ENCODE assay signal across 2 cellular contexts in genomic region chr11:65431452-65432132, GRCh38.
TF ChIP-seq lines count a peak whose summit lies in the region.

No MANE protein-coding gene starts in this region.

TF ChIP-seq in SK-N-SH treated with all-trans-retinoic acid at 6 μM for 48 hours, 23 proteins besides CTCF, POLR2A, EP300 and RAD21 (continued from another document):
- TF ChIP-seq ZFP3 (CRISPR knock-in tag; IDR thresholded peaks at IDR 0.05) (peak; percentile 85), ZNF565 (CRISPR knock-in tag; conservative IDR thresholded peaks at IDR 0.05; ENCODE audit: low read depth) (no peak), GLIS3 (CRISPR knock-in tag; IDR thresholded peaks at IDR 0.05) (no peak; the same call in 1 of the 2 replicates), TSHZ2 (CRISPR knock-in tag; IDR thresholded peaks at IDR 0.05) (no peak), CSRNP3 (CRISPR knock-in tag; IDR thresholded peaks at IDR 0.05) (no peak), CREB5 (CRISPR knock-in tag; IDR thresholded peaks at IDR 0.05; ENCODE audit: low read depth) (peak; percentile 13; the same call in 1 of the 2 replicates), PATZ1 (CRISPR knock-in tag; IDR thresholded peaks at IDR 0.05; ENCODE audit: borderline replicate concordance) (no peak; the same call in 1 of the 2 replicates), ZC3H10 (CRISPR knock-in tag; IDR thresholded peaks at IDR 0.05) (peak; percentile 76), POU6F1 (CRISPR knock-in tag; IDR thresholded peaks at IDR 0.05; ENCODE audit: borderline replicate concordance, low read depth) (no peak), SNAI2 (CRISPR knock-in tag; IDR thresholded peaks at IDR 0.05) (no peak), ARNTL (CRISPR knock-in tag; IDR thresholded peaks at IDR 0.05; ENCODE audit: borderline replicate concordance, low read depth) (no peak), TCF4 (CRISPR knock-in tag; IDR thresholded peaks at IDR 0.05; ENCODE audit: borderline replicate concordance) (no peak), ESRRG (CRISPR knock-in tag; IDR thresholded peaks at IDR 0.05) (no peak), ISL1 (CRISPR knock-in tag; IDR thresholded peaks at IDR 0.05) (no peak), PPARA (CRISPR knock-in tag; IDR thresholded peaks at IDR 0.05; ENCODE audit: borderline replicate concordance) (no peak), ZNF8 (CRISPR knock-in tag; IDR thresholded peaks at IDR 0.05) (no peak)

TF ChIP-seq in endothelial cell of umbilical vein, 7 proteins besides CTCF, POLR2A, EP300 and RAD21 (continued from another document):
- TF ChIP-seq GATA2 (IDR thresholded peaks at IDR 0.05; ENCODE audit: insufficient read depth, insufficient read length, low read depth, low read length) = no peak
- TF ChIP-seq POLR2AphosphoS5 (IDR thresholded peaks at IDR 0.05; ENCODE audit: insufficient read depth, low read depth, low read length) = no peak
- no peak for TF ChIP-seq EZH2 (IDR thresholded peaks at IDR 0.05; ENCODE audit: borderline replicate concordance, low read depth, low read length, severe bottlenecking)
TF ChIP-seq in endothelial cell of umbilical vein: peak in this region for 0.
